ENCODE assay signal across 1 cellular context in genomic region chr22:47114813-47115517, GRCh38.
TF ChIP-seq lines count a peak whose summit lies in the region.

No MANE protein-coding gene starts in this region.

TF ChIP-seq in GM23338, 12 proteins besides CTCF, POLR2A, EP300 and RAD21 (continued from another document):
- TF ChIP-seq ZNF462 (CRISPR knock-in tag; IDR thresholded peaks at IDR 0.05) (no peak), NANOG (IDR thresholded peaks at IDR 0.05; ENCODE audit: borderline replicate concordance) (no peak)
